Comparison of ENCODE assay signal across 25 cellular contexts in the genomic region with DNA sequence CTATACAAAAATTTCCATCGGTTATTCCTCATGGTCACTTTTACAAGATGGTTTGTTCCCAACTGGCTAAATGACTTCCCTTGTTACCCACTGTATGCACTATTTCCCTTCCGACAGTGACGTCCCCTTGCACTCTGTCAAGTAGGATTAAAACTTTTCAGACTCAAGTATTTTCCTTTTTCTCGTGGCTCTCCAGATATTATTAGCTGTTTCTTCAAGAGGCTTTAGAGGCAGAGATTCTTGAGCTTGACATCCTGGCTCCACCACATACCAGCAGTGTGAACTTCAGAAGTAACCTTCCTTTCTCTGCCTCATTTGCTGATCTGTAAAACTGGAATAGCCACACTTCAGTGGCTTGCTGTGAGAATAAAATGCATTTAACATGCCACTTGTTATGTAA.
"Had no signal": no experiment of that assay in that cellular context is flagged by ENCODE, and none has a peak within 500 bp of the region (broad histone marks: within the 10 kb centered on the region; RNA-seq: fewer than 3 reads in every experiment).

No MANE protein-coding gene starts in this region.

- DNase-seq: activated CD4-positive, alpha-beta memory T cell treated with anti-CD3 and anti-CD28 coated beads, Interleukin-2, amount 10 ng/mL, durations not matched to agents 7 days and 5 days; activated CD4-positive, alpha-beta T cell treated with anti-CD3 and anti-CD28 coated beads for 36 hours; activated CD4-positive, alpha-beta T cell treated with anti-CD3 and anti-CD28 coated beads, Interleukin-2, amount 50 U/mL, for 1 hour; activated gamma-delta T cell treated with Interleukin-2 at 50 U/mL for 16 hours; activated naive CD4-positive, alpha-beta T cell treated with anti-CD3 and anti-CD28 coated beads, Interleukin-2, amount 10 ng/mL, durations not matched to agents 7 days and 5 days; activated naive CD8-positive, alpha-beta T cell treated with anti-CD3 and anti-CD28 coated beads for 36 hours; activated T-cell treated with anti-CD3 and anti-CD28 coated beads for 4 hours; activated T-cell treated with anti-CD3 and anti-CD28 coated beads, Interleukin-2, amount 50 U/mL, for 48 hours; brain microvascular endothelial cell; MG63; MV-4-11; NCI-H1092 treated with DMSO at 0.1 percent for 48 hours; NCI-H1417 treated with DMSO at 0.1 percent for 48 hours; NCI-H1694 treated with DMSO at 0.1 percent for 48 hours; NCI-H2029 treated with DMSO at 0.1 percent for 48 hours; NCI-H345; NCI-H510A; NCI-H526 treated with DMSO at 0.1 percent for 48 hours; RPMI8226; SJCRH30; SK-N-SH; T-helper 1 cell had no signal

- H3K9me3 Mint-ChIP-seq: activated CD4-positive, alpha-beta memory T cell treated with anti-CD3 and anti-CD28 coated beads, Interleukin-2, amount 10 ng/mL, durations not matched to agents 7 days and 5 days; activated naive CD4-positive, alpha-beta T cell treated with anti-CD3 and anti-CD28 coated beads, Interleukin-2, amount 10 ng/mL, durations not matched to agents 7 days and 5 days; activated naive CD8-positive, alpha-beta T cell treated with anti-CD3 and anti-CD28 coated beads for 36 hours; activated T-helper 17 cell treated with anti-CD3 and anti-CD28 coated beads, Interleukin-2, amount 50 U/mL, for 72 hours had no signal

- H3K4me3 Mint-ChIP-seq: activated CD4-positive, alpha-beta memory T cell treated with anti-CD3 and anti-CD28 coated beads, Interleukin-2, amount 10 ng/mL, durations not matched to agents 7 days and 5 days; activated CD4-positive, alpha-beta T cell treated with anti-CD3 and anti-CD28 coated beads for 36 hours; activated naive CD4-positive, alpha-beta T cell treated with anti-CD3 and anti-CD28 coated beads, Interleukin-2, amount 10 ng/mL, durations not matched to agents 7 days and 5 days; activated naive CD8-positive, alpha-beta T cell treated with anti-CD3 and anti-CD28 coated beads for 36 hours; activated T-helper 17 cell treated with anti-CD3 and anti-CD28 coated beads, Interleukin-2, amount 50 U/mL, for 72 hours had no signal

- ATAC-seq: activated CD4-positive, alpha-beta T cell treated with anti-CD3 and anti-CD28 coated beads for 36 hours; activated T-helper 17 cell treated with anti-CD3 and anti-CD28 coated beads, Interleukin-2, amount 50 U/mL, for 72 hours; Panc1; Right ventricle myocardium inferior had no signal

- H3K4me1 Mint-ChIP-seq: activated naive CD4-positive, alpha-beta T cell treated with anti-CD3 and anti-CD28 coated beads, Interleukin-2, amount 10 ng/mL, durations not matched to agents 7 days and 5 days had no signal

- H3K27me3 Mint-ChIP-seq: activated CD4-positive, alpha-beta memory T cell treated with anti-CD3 and anti-CD28 coated beads, Interleukin-2, amount 10 ng/mL, durations not matched to agents 7 days and 5 days; activated CD4-positive, alpha-beta T cell treated with anti-CD3 and anti-CD28 coated beads for 36 hours; activated naive CD4-positive, alpha-beta T cell treated with anti-CD3 and anti-CD28 coated beads, Interleukin-2, amount 10 ng/mL, durations not matched to agents 7 days and 5 days; activated naive CD8-positive, alpha-beta T cell treated with anti-CD3 and anti-CD28 coated beads for 36 hours; activated T-helper 17 cell treated with anti-CD3 and anti-CD28 coated beads, Interleukin-2, amount 50 U/mL, for 72 hours had no signal

- H3K27ac Mint-ChIP-seq: activated CD4-positive, alpha-beta memory T cell treated with anti-CD3 and anti-CD28 coated beads, Interleukin-2, amount 10 ng/mL, durations not matched to agents 7 days and 5 days; activated CD4-positive, alpha-beta T cell treated with anti-CD3 and anti-CD28 coated beads for 36 hours; activated naive CD4-positive, alpha-beta T cell treated with anti-CD3 and anti-CD28 coated beads, Interleukin-2, amount 10 ng/mL, durations not matched to agents 7 days and 5 days; activated naive CD8-positive, alpha-beta T cell treated with anti-CD3 and anti-CD28 coated beads for 36 hours; activated T-helper 17 cell treated with anti-CD3 and anti-CD28 coated beads, Interleukin-2, amount 50 U/mL, for 72 hours had no signal
